ENCODE assay signal across 8 cellular contexts in the genomic region with DNA sequence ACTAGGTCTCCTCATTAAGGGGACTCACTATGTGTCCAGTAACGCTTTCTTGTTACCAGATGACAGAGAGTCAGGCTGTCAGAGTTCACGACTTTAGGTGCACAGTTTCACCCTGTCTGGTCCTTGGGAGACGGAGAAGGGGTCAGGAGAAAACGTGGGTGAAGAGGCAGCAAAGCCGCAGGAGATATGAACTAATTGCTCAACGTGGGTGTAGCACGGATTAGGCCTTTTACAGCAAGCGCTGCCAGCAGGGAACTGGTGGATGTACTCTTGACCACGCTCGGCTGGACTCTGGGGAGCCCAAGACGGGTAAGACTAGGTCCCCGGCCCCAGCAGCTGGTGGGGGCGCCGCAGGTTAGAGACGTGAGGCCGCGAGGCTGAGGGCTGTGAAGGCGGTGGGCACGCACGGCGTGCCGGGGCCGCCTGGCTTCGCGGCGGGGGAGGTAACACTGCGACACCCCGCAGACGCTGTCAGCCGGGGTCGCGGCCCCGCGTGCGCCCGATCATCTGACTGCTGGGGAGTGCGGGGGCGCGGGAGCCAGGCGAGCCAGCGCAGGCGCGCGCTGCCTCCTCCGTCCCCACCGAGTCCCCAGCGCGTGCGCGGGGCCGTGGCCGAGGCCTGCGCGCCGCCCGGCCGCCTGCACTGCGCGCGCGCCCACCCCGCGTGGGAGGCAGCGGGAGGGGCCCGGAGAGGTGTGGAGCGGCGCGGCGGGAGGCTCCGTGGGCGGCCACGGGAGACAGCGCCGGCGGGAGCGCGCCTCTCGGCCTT. TPM values are rescaled to one million over a fixed set of nuclear protein-coding genes. Genes with fewer than 3 reads are reported as not detected.
DNase-seq lines count a peak whose midpoint lies in the region; ATAC-seq, FAIRE-seq and TF ChIP-seq lines count a peak whose summit lies in the region.

Gene CLIP4, plus strand, starts transcription at position 575 of the 769 bp plus-strand sequence. CDS start 5,974 bp downstream, outside the sequence.

- TF ChIP-seq CTCF in AG04450 (IDR thresholded peaks at IDR 0.05; ENCODE audit: low read depth, low read length) = no peak
- no peak for TF ChIP-seq CTCF in coronary artery (IDR thresholded peaks at IDR 0.05)
- no peak for TF ChIP-seq CTCF in left lung (IDR thresholded peaks at IDR 0.05)

- H3K27me3 ChIP-seq in AG04450 (ENCODE audit: control insufficient read depth, insufficient read depth, low read length) = no peaks in the 10 kb centered on the region
- peaks cover 0 to 26% of the 10 kb centered on the region in 2 donors for H3K27me3 ChIP-seq in left lung

- intact Hi-C loops in left lung (cut with DNase I) = no loop called here

- peak within 1 kb of the TSS; percentile 96 for H3K27ac ChIP-seq in AG04450 (ENCODE audit: low read depth, low read length)
- H3K27ac ChIP-seq in coronary artery = peak within 1 kb of the TSS; percentile 91 to 94
- H3K27ac ChIP-seq in left lung = peak within 1 kb of the TSS; percentile 92 to 95

- no peaks in the 10 kb centered on the region for H3K36me3 ChIP-seq in left lung

- FAIRE-seq in GM19239 (lab: Jason Lieb, UNC) = no peak

- H3K9me3 ChIP-seq in AG04450 (ENCODE audit: control insufficient read depth, insufficient read depth, low read length) (no peaks in the 10 kb centered on the region), left lung (no peaks in the 10 kb centered on the region)

- POLR2A ChIA-PET in AG04450 (lab: Yijun Ruan, JAX) = interaction anchor here (0.9 to 1.2 kb wide), 2 partner anchors 15 to 401 kb away, joined by 4 read pairs; no protein-coding TSS in a partner anchor

- H3K4me1 ChIP-seq in left lung = peaks cover 7 to 43% of the 10 kb centered on the region in 2 donors

- peak within 1 kb of the TSS; percentile 83 for H3K4me3 ChIP-seq in AG04450 (ENCODE audit: low read depth, low read length)
- peak within 1 kb of the TSS; percentile 90 for H3K4me3 ChIP-seq in coronary artery
- peak within 1 kb of the TSS; percentile 49 to 53 for H3K4me3 ChIP-seq in left lung

- DNase-seq in AG04450 (ENCODE audit: low read depth, low spot score) (no peak), GM19239 (ENCODE audit: insufficient read length, low spot score) (peak; percentile 68), HuH-7 (ENCODE audit: low spot score) (peak; percentile 36), coronary artery (ENCODE audit: low spot score) (no peak), left lung (peak; percentile 74 to 87), OCI-M1 (lab: John Stamatoyannopoulos, UW) (no peak)
- peak; percentile 62 for DNase-seq in activated CD4-positive, alpha-beta T cell treated with anti-CD3 and anti-CD28 coated beads, Interleukin-2, amount 50 U/mL, for 1 hour
- peak; percentile 82 for DNase-seq in stimulated activated CD4-positive, alpha-beta T cell treated with anti-CD3 and anti-CD28 coated beads, Interleukin-4, amount 100 ng/mL, for 1 hour

- CTCF ChIA-PET in AG04450 (lab: Charles Lee) = interaction anchor here (1.0 kb wide), 1 partner anchor 156 kb away, joined by 3 read pairs; no protein-coding TSS in a partner anchor

- ATAC-seq in left lung = peak; percentile 59

RNA-seq across cellular contexts. Expression of gene CLIP4, which starts in this region (rescaled TPM):
- polyA plus RNA-seq in AG04450 (2011; rRNA removed) = 54.7 and 71.4 TPM in 2 replicates
- polyA minus RNA-seq in AG04450 (2011; rRNA and poly(A)+ RNA removed) = 75.3 and 94.3 TPM in 2 replicates
- total RNA-seq in left lung = 10 to 100 TPM; 40.1 to 49.2 TPM

Comparison
In these comparisons a context has a peak if more than half of its experiments do, and no peak if none do; other contexts are left out.
1. DNase-seq: peak in GM19239 (single experiment), HuH-7 (single experiment), activated CD4-positive, alpha-beta T cell treated with anti-CD3 and anti-CD28 coated beads, Interleukin-2, amount 50 U/mL, for 1 hour (single experiment), left lung (2 of 2) and stimulated activated CD4-positive, alpha-beta T cell treated with anti-CD3 and anti-CD28 coated beads, Interleukin-4, amount 100 ng/mL, for 1 hour (single experiment); none in AG04450 (single experiment), coronary artery (single experiment) and OCI-M1 (single experiment).
2. Peak in every context shown above with its lines, with median percentiles within 50 percentile points of each other: H3K27ac ChIP-seq and H3K4me3 ChIP-seq.